ENCODE assay signal across 12 cellular contexts in genomic region chr4:7910721-7911015, GRCh38. TPM values are rescaled to one million over a fixed set of nuclear protein-coding genes. Genes with fewer than 3 reads are reported as not detected.
DNase-seq lines count a peak whose midpoint lies in the region; ATAC-seq and TF ChIP-seq lines count a peak whose summit lies in the region.
"Had no signal": no experiment of that assay in that cellular context is flagged by ENCODE, and none has a peak within 500 bp of the region (broad histone marks: within the 10 kb centered on the region; RNA-seq: fewer than 3 reads in every experiment).

No MANE protein-coding gene starts in this region.

- H3K27me3 ChIP-seq in right cardiac atrium (ENCODE audit: control insufficient read depth, insufficient read depth) (no peaks in the 10 kb centered on the region), sigmoid colon (no peaks in the 10 kb centered on the region)

- intact Hi-C loops in right cardiac atrium (cut with DNase I) (no loop called here), sigmoid colon (cut with DNase I) (loop anchor here (5.0 kb wide), 1 partner anchor 38 kb away; no protein-coding TSS in a partner anchor)

- TF ChIP-seq POLR2A in sigmoid colon (IDR thresholded peaks at IDR 0.05), result no peak

- ATAC-seq in right cardiac atrium, result peak in 1 of 2 donors; percentile 17
- ATAC-seq in GM21447 (IDR thresholded peaks at IDR 0.05; ENCODE audit: unreplicated experiment), result no peak

- TF ChIP-seq CTCF in AG10803 (conservative IDR thresholded peaks at IDR 0.05; ENCODE audit: low read length) (no peak), sigmoid colon (IDR thresholded peaks at IDR 0.05) (no peak)

- peak overlapping the region; percentile 44 for H3K27ac ChIP-seq in angular gyrus (ENCODE audit: low read depth, low read length)
- H3K27ac ChIP-seq in right cardiac atrium (ENCODE audit: low read length), result peak overlapping the region; percentile 38
- peak overlapping the region; percentile 83 to 94 (median 88) for H3K27ac ChIP-seq in sigmoid colon

- peaks cover 15% of the 10 kb centered on the region for H3K4me1 ChIP-seq in right cardiac atrium (ENCODE audit: control insufficient read depth, insufficient read depth, low read length)
- H3K4me1 ChIP-seq in sigmoid colon, result peaks cover 0 to 94% (median 73%) of the 10 kb centered on the region in 4 donors

- DNase-seq in AG10803 (ENCODE audit: low read depth), result no peak
- no peak for DNase-seq in right cardiac atrium
- DNase-seq in sigmoid colon, result no peak
- no peak for DNase-seq in amniotic stem cell (lab: John Stamatoyannopoulos, UW)
- DNase-seq in NCI-H510A treated with DMSO at 0.1 percent for 48 hours (lab: John Stamatoyannopoulos, UW), result no peak
- no peak for DNase-seq in NCI-H1930 (lab: John Stamatoyannopoulos, UW)
- DNase-seq: activated CD4-positive, alpha-beta T cell treated with anti-CD3 and anti-CD28 coated beads for 1 hour; activated effector memory CD4-positive, alpha-beta T cell treated with Interleukin-2 at 50 U/mL for 16 hours; immature natural killer cell; SHP77 had no signal

- H3K4me3 ChIP-seq in AG10803 (ENCODE audit: low read length), result peak overlapping the region; percentile 54
- H3K4me3 ChIP-seq in right cardiac atrium (ENCODE audit: low read length), result no peak overlapping the region
- peak overlapping the region in 3 of 4 donors; percentile 1 to 18 (median 15) for H3K4me3 ChIP-seq in sigmoid colon

- 60% methylated on average over 9 of the region's 9 CpGs for WGBS in right cardiac atrium
- WGBS in sigmoid colon, 2 donors, result 76 to 88% methylated on average over 9 of the region's 9 CpGs

- no peaks in the 10 kb centered on the region for H3K36me3 ChIP-seq in sigmoid colon

- H3K9me3 ChIP-seq in right cardiac atrium (ENCODE audit: control insufficient read depth, low read length) (no peaks in the 10 kb centered on the region), sigmoid colon (no peaks in the 10 kb centered on the region)

- no peak for TF ChIP-seq EP300 in sigmoid colon (IDR thresholded peaks at IDR 0.05)

RNA-seq across cellular contexts. Expression of gene AFAP1, which starts 29.0 kb away (rescaled TPM):
- total RNA-seq in right cardiac atrium, result 10 to 100 TPM; 21.9 to 43.6 (median 26.7) TPM
- polyA plus RNA-seq in right cardiac atrium, result 7.8 TPM
- 10 to 100 TPM; 24.0 to 51.3 (median 38.2) TPM for total RNA-seq in sigmoid colon
- 10 to 100 TPM in 1 of 3 donors, 1 to 10 TPM in 2; 7.6 to 14.5 (median 9.6) TPM for polyA plus RNA-seq in sigmoid colon
